Comparison of ENCODE assay signal across 1 cellular context in genomic region chr1:153344718-153345025, GRCh38.
TF ChIP-seq lines count a peak whose summit lies in the region.

No MANE protein-coding gene starts in this region.

TF ChIP-seq in SK-N-SH, 30 proteins besides CTCF, POLR2A, EP300 and RAD21 (continued from another document):
- TF ChIP-seq NRF1 (IDR thresholded peaks at IDR 0.05; ENCODE audit: low read depth, low read length) (no peak), SIN3A (IDR thresholded peaks at IDR 0.05; ENCODE audit: borderline replicate concordance, low read depth, low read length) (no peak)
